ENCODE assay signal across 1 cellular context in genomic region chr2:42957109-42958035, GRCh38.
TF ChIP-seq lines count a peak whose summit lies in the region.

No MANE protein-coding gene starts in this region.

TF ChIP-seq in HepG2, 621 proteins besides CTCF, POLR2A, EP300 and RAD21 (continued from another document and continues in another):
- TF ChIP-seq ZNF326 (CRISPR knock-in tag; IDR thresholded peaks at IDR 0.05; ENCODE audit: borderline replicate concordance): no peak
- no peak for TF ChIP-seq ZNF34 (CRISPR knock-in tag; IDR thresholded peaks at IDR 0.05; ENCODE audit: borderline replicate concordance)
- TF ChIP-seq KLF6 (CRISPR knock-in tag; IDR thresholded peaks at IDR 0.05): no peak
- TF ChIP-seq SMAD1 (CRISPR knock-in tag; IDR thresholded peaks at IDR 0.05; ENCODE audit: borderline replicate concordance, low read depth): no peak
- no peak for TF ChIP-seq MBNL3 (CRISPR knock-in tag; conservative IDR thresholded peaks at IDR 0.05)
- TF ChIP-seq ZNF792 (CRISPR knock-in tag; IDR thresholded peaks at IDR 0.05): no peak
- 0 out of 2 replicates have a peak, but pooled peaks have one; percentile 15 for TF ChIP-seq ARID4A (CRISPR knock-in tag; IDR thresholded peaks at IDR 0.05; ENCODE audit: borderline replicate concordance)
- no peak for TF ChIP-seq BHLHE40 (IDR thresholded peaks at IDR 0.05; ENCODE audit: low read length)
- TF ChIP-seq ZNF260 (CRISPR knock-in tag; IDR thresholded peaks at IDR 0.05; ENCODE audit: borderline replicate concordance, low read depth): no peak
- no peak for TF ChIP-seq MIER2 (CRISPR knock-in tag; IDR thresholded peaks at IDR 0.05)
- no peak for TF ChIP-seq SPEN (CRISPR knock-in tag; IDR thresholded peaks at IDR 0.05; ENCODE audit: low read depth)
- no peak for TF ChIP-seq SIN3B (IDR thresholded peaks at IDR 0.05; ENCODE audit: low read length)
- no peak for TF ChIP-seq KIAA2018 (CRISPR knock-in tag; IDR thresholded peaks at IDR 0.05; ENCODE audit: borderline replicate concordance)
- no peak for TF ChIP-seq RFX5 (IDR thresholded peaks at IDR 0.05; ENCODE audit: low read depth, low read length)
- no peak for TF ChIP-seq USF2 (IDR thresholded peaks at IDR 0.05; ENCODE audit: low read depth, low read length)
- TF ChIP-seq USF2 (CRISPR knock-in tag; IDR thresholded peaks at IDR 0.05; ENCODE audit: borderline replicate concordance): no peak
- no peak for TF ChIP-seq BCL3 (CRISPR knock-in tag; IDR thresholded peaks at IDR 0.05)
- no peak for TF ChIP-seq NFKBIZ (CRISPR knock-in tag; IDR thresholded peaks at IDR 0.05)
- 0 out of 2 replicates have a peak, but pooled peaks have one; percentile 76 for TF ChIP-seq FOXO4 (CRISPR knock-in tag; conservative IDR thresholded peaks at IDR 0.05)
- 0 out of 2 replicates have a peak, but pooled peaks have one; percentile 19 for TF ChIP-seq SIN3A (IDR thresholded peaks at IDR 0.05; ENCODE audit: borderline replicate concordance, low read depth, low read length)
- no peak for TF ChIP-seq RBM22 (optimal IDR thresholded peaks at IDR 0.05; ENCODE audit: low read length)
- no peak for TF ChIP-seq ZNF383 (CRISPR knock-in tag; IDR thresholded peaks at IDR 0.05; ENCODE audit: borderline replicate concordance)
- TF ChIP-seq HHEX (CRISPR knock-in tag; IDR thresholded peaks at IDR 0.05): no peak
- TF ChIP-seq ZBTB26 (CRISPR knock-in tag; IDR thresholded peaks at IDR 0.05; ENCODE audit: borderline replicate concordance): no peak
- no peak for TF ChIP-seq ZNF766 (CRISPR knock-in tag; IDR thresholded peaks at IDR 0.05; ENCODE audit: borderline replicate concordance)
- no peak for TF ChIP-seq ZXDC (CRISPR knock-in tag; IDR thresholded peaks at IDR 0.05)
- no peak for TF ChIP-seq ZNF619 (CRISPR knock-in tag; IDR thresholded peaks at IDR 0.05)
- no peak for TF ChIP-seq TCF7 (IDR thresholded peaks at IDR 0.05; ENCODE audit: low read depth)
- TF ChIP-seq ZNF569 (CRISPR knock-in tag; IDR thresholded peaks at IDR 0.05; ENCODE audit: borderline replicate concordance): no peak
- no peak for TF ChIP-seq PAF1 (CRISPR knock-in tag; IDR thresholded peaks at IDR 0.05)
- no peak for TF ChIP-seq ZNF564 (CRISPR knock-in tag; IDR thresholded peaks at IDR 0.05)
- peak; percentile 67 for TF ChIP-seq RARA (CRISPR knock-in tag; IDR thresholded peaks at IDR 0.05)
- TF ChIP-seq ZNF24 (IDR thresholded peaks at IDR 0.05): no peak
- TF ChIP-seq CREB3 (CRISPR knock-in tag; IDR thresholded peaks at IDR 0.05): no peak
- no peak for TF ChIP-seq SNAPC5 (CRISPR knock-in tag; IDR thresholded peaks at IDR 0.05; ENCODE audit: borderline replicate concordance)
